11 cellular contexts compared by ENCODE assay signal in the genomic region with DNA sequence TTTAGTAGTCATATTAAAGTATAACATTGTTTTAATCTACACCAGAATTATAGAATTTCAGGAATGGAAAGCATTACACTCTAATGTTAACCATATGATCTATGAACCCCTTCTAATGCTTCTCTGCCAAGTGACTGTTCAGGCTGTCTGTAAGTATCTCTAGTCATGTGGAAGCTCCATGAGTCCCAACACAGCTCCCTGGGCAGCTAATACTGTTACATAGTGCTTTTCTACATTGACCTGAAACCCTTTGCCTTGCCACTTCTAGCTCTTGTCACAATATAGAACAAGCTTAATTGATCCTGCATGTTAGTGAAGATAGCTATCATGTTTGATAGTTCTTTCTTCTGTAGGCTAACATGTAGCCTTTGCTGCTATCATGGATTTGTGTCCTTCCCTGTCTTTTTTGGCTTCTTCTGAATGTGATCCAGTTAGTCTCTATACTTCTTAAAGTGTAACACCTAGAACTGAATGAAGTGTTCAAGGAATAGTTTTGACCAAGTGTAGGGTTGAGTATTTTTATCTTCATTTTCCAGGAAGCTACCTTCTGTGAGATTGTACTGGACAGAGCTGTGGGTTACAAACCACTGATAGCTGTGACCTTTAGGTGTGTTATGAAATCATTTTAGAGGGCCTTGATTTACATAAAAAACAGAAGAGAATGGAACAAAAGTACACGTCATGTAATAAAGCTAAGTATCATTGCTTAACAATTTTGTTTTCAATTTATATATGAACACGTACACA. TPM values are rescaled to one million over a fixed set of nuclear protein-coding genes. Genes with fewer than 3 reads are reported as not detected.
DNase-seq lines count a peak whose midpoint lies in the region; ATAC-seq and TF ChIP-seq lines count a peak whose summit lies in the region.
"Had no signal": no experiment of that assay in that cellular context is flagged by ENCODE, and none has a peak within 500 bp of the region (broad histone marks: within the 10 kb centered on the region; RNA-seq: fewer than 3 reads in every experiment).

No MANE protein-coding gene starts in this region.

- H3K4me1 ChIP-seq in GM23248 (ENCODE audit: insufficient read depth) (peaks cover 4% of the 10 kb centered on the region; the same call in 1 of the 2 replicates), right atrium auricular region (peaks cover 0 to 36% of the 10 kb centered on the region in 2 donors)

- no peak overlapping the region for H3K27ac ChIP-seq in GM23248
- H3K27ac ChIP-seq in right atrium auricular region: peak overlapping the region; percentile 42 to 66

- WGBS in GM23248 (ENCODE audit: low coverage in 1 of 2, low lambda C conversion rate in 2 of 2, missing lambda C conversion rate in 2 of 2), 2 experiments: 93 to 94% methylated on average over 2 of the region's 2 CpGs

- peak overlapping the region; percentile 61 for H3K27ac Mint-ChIP-seq in activated T-helper 1 cell treated with anti-CD3 and anti-CD28 coated beads, Interleukin-12 subunit alpha, Interleukin-12 subunit beta, Interleukin-2, Interleukin-4 antibody, amounts not matched to agents 30 ng/mL and 10 ng/mL and 1 ng/mL, durations not matched to agents 14 hours and 24 hours and 36 hours

- no peaks in the 10 kb centered on the region for H3K79me2 ChIP-seq in GM23248 (ENCODE audit: insufficient read depth)
- H3K79me2 ChIP-seq: parathyroid adenoma had no signal

- H3K9ac ChIP-seq in GM23248: no peak overlapping the region
- H3K9ac ChIP-seq: parathyroid adenoma had no signal

- no peaks in the 10 kb centered on the region for H3K36me3 ChIP-seq in GM23248 (ENCODE audit: low read depth)
- no peaks in the 10 kb centered on the region for H3K36me3 ChIP-seq in right atrium auricular region

- no peak overlapping the region for H2AFZ ChIP-seq in GM23248
- H2AFZ ChIP-seq: parathyroid adenoma had no signal

- no peaks in the 10 kb centered on the region for H3K27me3 Mint-ChIP-seq in activated T-helper 1 cell treated with anti-CD3 and anti-CD28 coated beads, Interleukin-12 subunit alpha, Interleukin-12 subunit beta, Interleukin-2, Interleukin-4 antibody, amounts not matched to agents 30 ng/mL and 10 ng/mL and 1 ng/mL, durations not matched to agents 14 hours and 24 hours and 36 hours (ENCODE audit: insufficient read depth)

- H3K4me1 Mint-ChIP-seq in activated T-helper 1 cell treated with anti-CD3 and anti-CD28 coated beads, Interleukin-12 subunit alpha, Interleukin-12 subunit beta, Interleukin-2, Interleukin-4 antibody, amounts not matched to agents 30 ng/mL and 10 ng/mL and 1 ng/mL, durations not matched to agents 14 hours and 24 hours and 36 hours (ENCODE audit: low read depth): peaks cover 4% of the 10 kb centered on the region

- intact Hi-C loops in activated T-helper 1 cell treated with anti-CD3 and anti-CD28 coated beads, Interleukin-12 subunit alpha, Interleukin-12 subunit beta, Interleukin-2, Interleukin-4 antibody, amounts not matched to agents 30 ng/mL and 10 ng/mL and 1 ng/mL, durations not matched to agents 14 hours and 24 hours and 36 hours (cut with micrococcal nuclease): no loop called here

- no peaks in the 10 kb centered on the region for H3F3A ChIP-seq in GM23248 (ENCODE audit: insufficient read depth)

- H3K9me3 Mint-ChIP-seq in activated T-helper 1 cell treated with anti-CD3 and anti-CD28 coated beads, Interleukin-12 subunit alpha, Interleukin-12 subunit beta, Interleukin-2, Interleukin-4 antibody, amounts not matched to agents 30 ng/mL and 10 ng/mL and 1 ng/mL, durations not matched to agents 14 hours and 24 hours and 36 hours: no peaks in the 10 kb centered on the region

- H3K4me3 ChIP-seq in GM23248 (no peak overlapping the region), right atrium auricular region (no peak overlapping the region)
- H3K4me3 ChIP-seq: lung had no signal

- DNase-seq in GM23248 (peak; percentile 13), right atrium auricular region (ENCODE audit: low spot score) (no peak), islet precursor cell (no peak), dermis blood vessel endothelial cell (no peak)
- no peak for DNase-seq in activated T-helper 1 cell treated with anti-CD3 and anti-CD28 coated beads, Interleukin-12 subunit alpha, Interleukin-12 subunit beta, Interleukin-2, Interleukin-4 antibody, amounts not matched to agents 30 ng/mL and 10 ng/mL and 1 ng/mL, durations not matched to agents 14 hours and 24 hours and 36 hours (ENCODE audit: low spot score)
- no peak for DNase-seq in stimulated activated naive CD8-positive, alpha-beta T cell treated with anti-CD3 and anti-CD28 coated beads, Interleukin-15, Interleukin-2, amounts not matched to agents 100 U/mL and 50 U/mL, for 24 hours
- DNase-seq: activated CD4-positive, alpha-beta T cell treated with anti-CD3 and anti-CD28 coated beads, Interleukin-2, amount 50 U/mL, for 1 hour; stimulated activated CD4-positive, alpha-beta T cell treated with anti-CD3 and anti-CD28 coated beads, Interleukin-4, amount 100 ng/mL, for 1 hour had no signal

- TF ChIP-seq CTCF in right atrium auricular region (IDR thresholded peaks at IDR 0.05): no peak

- in situ Hi-C loops in GM23248 (cut with MboI): no loop called here

- H3K27me3 ChIP-seq in GM23248 (replicated peaks; ENCODE audit: insufficient read depth) (no peaks in the 10 kb centered on the region), right atrium auricular region (no peaks in the 10 kb centered on the region)

- H3K4me3 Mint-ChIP-seq in activated T-helper 1 cell treated with anti-CD3 and anti-CD28 coated beads, Interleukin-12 subunit alpha, Interleukin-12 subunit beta, Interleukin-2, Interleukin-4 antibody, amounts not matched to agents 30 ng/mL and 10 ng/mL and 1 ng/mL, durations not matched to agents 14 hours and 24 hours and 36 hours: no peak overlapping the region

- H3K36me3 Mint-ChIP-seq in activated T-helper 1 cell treated with anti-CD3 and anti-CD28 coated beads, Interleukin-12 subunit alpha, Interleukin-12 subunit beta, Interleukin-2, Interleukin-4 antibody, amounts not matched to agents 30 ng/mL and 10 ng/mL and 1 ng/mL, durations not matched to agents 14 hours and 24 hours and 36 hours (ENCODE audit: low read depth): peaks cover 24% of the 10 kb centered on the region

- no peaks in the 10 kb centered on the region for H4K20me1 ChIP-seq in GM23248 (ENCODE audit: insufficient read depth)

- H3K9me3 ChIP-seq in GM23248 (ENCODE audit: low read depth) (no peaks in the 10 kb centered on the region), right atrium auricular region (no peaks in the 10 kb centered on the region)

- peak; percentile 84 for ATAC-seq in stimulated activated naive CD8-positive, alpha-beta T cell treated with anti-CD3 and anti-CD28 coated beads, Interleukin-15, Interleukin-2, amounts not matched to agents 100 U/mL and 50 U/mL, for 24 hours
- ATAC-seq in HG02852 (IDR thresholded peaks at IDR 0.05; ENCODE audit: unreplicated experiment): no peak

- H3K9me2 ChIP-seq in GM23248 (ENCODE audit: insufficient read depth): no peaks in the 10 kb centered on the region

- H3K4me2 ChIP-seq in GM23248 (ENCODE audit: unreplicated experiment): no peak overlapping the region

RNA-seq across cellular contexts. Expression of a gene that starts 23.7 kb away (rescaled TPM):
- 22.8 and 35.2 TPM in 2 replicates for total RNA-seq in GM23248 (2014; rRNA removed; shearing (Covaris generic))
- polyA plus RNA-seq in GM23248 (2016; fragmentation: Nextera tagmentation; extraction: Ambion mirVana): 45.6 and 46.1 TPM in 2 replicates
- 46.3 and 46.6 TPM in 2 replicates for total RNA-seq in activated T-helper 1 cell treated with anti-CD3 and anti-CD28 coated beads, Interleukin-12 subunit alpha, Interleukin-12 subunit beta, Interleukin-2, Interleukin-4 antibody, amounts not matched to agents 30 ng/mL and 10 ng/mL and 1 ng/mL, durations not matched to agents 14 hours and 24 hours and 36 hours
- total RNA-seq in right atrium auricular region (10 to 100 TPM; 58.8 to 60.6 TPM), dermis blood vessel endothelial cell (13.6 and 17.8 TPM in 2 replicates)

RNA-seq across cellular contexts. Expression of a gene that starts 24.0 kb away (rescaled TPM):
- 2.8 and 3.0 TPM in 2 replicates for total RNA-seq in GM23248 (2014; rRNA removed; shearing (Covaris generic))
- 3.6 and 4.0 TPM in 2 replicates for polyA plus RNA-seq in GM23248 (2016; fragmentation: Nextera tagmentation; extraction: Ambion mirVana)
- total RNA-seq in activated T-helper 1 cell treated with anti-CD3 and anti-CD28 coated beads, Interleukin-12 subunit alpha, Interleukin-12 subunit beta, Interleukin-2, Interleukin-4 antibody, amounts not matched to agents 30 ng/mL and 10 ng/mL and 1 ng/mL, durations not matched to agents 14 hours and 24 hours and 36 hours: 0.76 and 0.83 TPM in 2 replicates
- total RNA-seq in right atrium auricular region (1 to 10 TPM; 1.6 to 2.1 TPM), dermis blood vessel endothelial cell (0.98 and 1.2 TPM in 2 replicates)
